Comparison of ENCODE assay signal across 20 cellular contexts in genomic region chr19:51101171-51101865, GRCh38. TPM values are rescaled to one million over a fixed set of nuclear protein-coding genes. Genes with fewer than 3 reads are reported as not detected.
"Had no signal": no experiment of that assay in that cellular context is flagged by ENCODE, and none has a peak within 500 bp of the region (broad histone marks: within the 10 kb centered on the region; RNA-seq: fewer than 3 reads in every experiment).

No MANE protein-coding gene starts in this region.

- H3K4me1 Mint-ChIP-seq: neural crest cell had no signal

- H3K9me3 ChIP-seq: esophagus muscularis mucosa, gastrocnemius medialis, heart right ventricle, ovary had no signal

- H3K27me3 Mint-ChIP-seq: activated naive CD4-positive, alpha-beta T cell treated with anti-CD3 and anti-CD28 coated beads, Interleukin-2, amount 50 U/mL, for 24 hours; T-cell had no signal

- H3K4me3 Mint-ChIP-seq: activated naive CD4-positive, alpha-beta T cell treated with anti-CD3 and anti-CD28 coated beads, Interleukin-2, amount 50 U/mL, for 24 hours; neural crest cell; T-cell had no signal

- DNase-seq: activated CD4-positive, alpha-beta T cell treated with anti-CD3 and anti-CD28 coated beads for 48 hours; activated effector memory CD4-positive, alpha-beta T cell treated with Interleukin-2 at 50 U/mL for 16 hours; anterior cingulate cortex; dorsolateral prefrontal cortex; gastrocnemius medialis; heart right ventricle; ovary; stimulated activated CD4-positive, alpha-beta T cell treated with anti-CD3 and anti-CD28 coated beads, Interleukin-4, amount 100 ng/mL, for 4 hours; T-cell had no signal

- ATAC-seq: gastrocnemius medialis, T-cell had no signal

- H3K36me3 ChIP-seq: ovary had no signal

- FAIRE-seq: bronchial epithelial cell, endometrium, keratinocyte, urothelium cell line had no signal

- H3K27ac Mint-ChIP-seq: activated naive CD4-positive, alpha-beta T cell treated with anti-CD3 and anti-CD28 coated beads, Interleukin-2, amount 50 U/mL, for 24 hours had no signal

- H3K4me3 ChIP-seq: dorsolateral prefrontal cortex, esophagus muscularis mucosa, gastrocnemius medialis, heart right ventricle, ovary had no signal

- H3K9me3 Mint-ChIP-seq: activated naive CD4-positive, alpha-beta T cell treated with anti-CD3 and anti-CD28 coated beads, Interleukin-2, amount 50 U/mL, for 24 hours; neural crest cell; T-cell had no signal

- H3K27me3 ChIP-seq: dorsolateral prefrontal cortex, esophagus muscularis mucosa, gastrocnemius medialis, heart right ventricle, ovary had no signal

- H3K27ac ChIP-seq: dorsolateral prefrontal cortex, esophagus muscularis mucosa, gastrocnemius medialis, ovary had no signal

RNA-seq across cellular contexts. Expression of gene KLK14, which starts 18.6 kb away (rescaled TPM):
- total RNA-seq: bronchial epithelial cell, gastrocnemius medialis, liver, mesenteric fat pad, renal cortical epithelial cell, skeletal muscle tissue had no signal

RNA-seq across cellular contexts. Expression of gene SIGLEC9, which starts 23.4 kb away (rescaled TPM):
- total RNA-seq: bronchial epithelial cell, neural crest cell, renal cortical epithelial cell had no signal
- polyA plus RNA-seq: keratinocyte had no signal

RNA-seq across cellular contexts. Expression of gene KLK13, which starts 36.4 kb away (rescaled TPM):
- total RNA-seq: esophagus muscularis mucosa, gastrocnemius medialis, liver, mesenteric fat pad, neural crest cell, renal cortical epithelial cell, skeletal muscle tissue, T-cell had no signal
- polyA plus RNA-seq: liver had no signal

RNA-seq across cellular contexts. Expression of gene SIGLEC7, which starts 40.8 kb away (rescaled TPM):
- total RNA-seq: bronchial epithelial cell, neural crest cell, renal cortical epithelial cell had no signal
- polyA plus RNA-seq: keratinocyte had no signal
